11 cellular contexts compared by ENCODE assay signal in the genomic region with DNA sequence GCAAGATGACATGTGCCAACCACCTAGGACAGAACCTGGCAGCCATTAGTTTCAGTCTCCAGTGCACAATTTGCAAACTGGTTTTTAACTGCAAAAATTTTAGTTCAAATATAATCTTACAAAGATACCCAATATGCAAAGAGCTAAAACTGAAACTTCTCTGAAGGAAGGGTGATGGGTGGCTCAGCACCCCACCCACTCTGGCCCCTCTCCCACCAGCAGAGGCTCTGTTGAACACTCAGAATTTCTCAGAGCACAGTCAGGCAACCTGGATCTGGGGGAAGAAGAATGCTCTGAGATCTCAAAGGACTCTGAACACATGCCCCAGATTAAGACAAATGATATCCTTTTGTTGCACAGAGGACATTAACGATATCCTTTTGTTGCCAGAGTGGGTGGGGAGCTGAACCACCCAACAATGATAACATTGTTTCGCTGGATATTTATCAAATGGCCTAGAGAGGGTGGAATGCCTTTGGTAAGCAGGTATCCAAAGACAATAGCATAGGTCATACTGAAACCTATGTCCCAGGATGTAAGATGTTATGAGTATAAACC.
DNase-seq lines count a peak whose midpoint lies in the region; ATAC-seq and TF ChIP-seq lines count a peak whose summit lies in the region.
"Had no signal": no experiment of that assay in that cellular context is flagged by ENCODE, and none has a peak within 500 bp of the region (broad histone marks: within the 10 kb centered on the region; RNA-seq: fewer than 3 reads in every experiment).

No MANE protein-coding gene starts in this region.

- H3K4me3 ChIP-seq in CD4-positive, CD25-positive, alpha-beta regulatory T cell (ENCODE audit: low read depth, low read length): peak overlapping the region; percentile 82
- H3K4me3 ChIP-seq in GM06990 (replicated peaks; ENCODE audit: low read depth, low read length) (peak overlapping the region; percentile 27; the same call in 1 of the 2 replicates), prostate gland (no peak overlapping the region)
- H3K4me3 ChIP-seq: SK-N-MC had no signal

- peak overlapping the region; percentile 96 to 99 (median 98) for H3K27ac Mint-ChIP-seq in CD4-positive, CD25-positive, alpha-beta regulatory T cell
- H3K27ac Mint-ChIP-seq in T-helper 2 cell treated with Interferon-gamma antibody and Interleukin-4, amounts not matched to agents 5 μg/mL and 100 μg/mL, for 36 hours: peak overlapping the region; percentile 99

- no peaks in the 10 kb centered on the region for H3K9me3 ChIP-seq in CD4-positive, CD25-positive, alpha-beta regulatory T cell (ENCODE audit: control insufficient read depth in 2 of 2, low read length in 2 of 2)
- H3K9me3 ChIP-seq in prostate gland: no peaks in the 10 kb centered on the region

- no peaks in the 10 kb centered on the region for H3K9me3 Mint-ChIP-seq in CD4-positive, CD25-positive, alpha-beta regulatory T cell
- no peaks in the 10 kb centered on the region for H3K9me3 Mint-ChIP-seq in T-helper 2 cell treated with Interferon-gamma antibody and Interleukin-4, amounts not matched to agents 5 μg/mL and 100 μg/mL, for 36 hours

- peak overlapping the region; percentile 82 to 90 (median 88) for H3K4me3 Mint-ChIP-seq in CD4-positive, CD25-positive, alpha-beta regulatory T cell
- peak overlapping the region; percentile 82 for H3K4me3 Mint-ChIP-seq in T-helper 2 cell treated with Interferon-gamma antibody and Interleukin-4, amounts not matched to agents 5 μg/mL and 100 μg/mL, for 36 hours

- H3K36me3 Mint-ChIP-seq in CD4-positive, CD25-positive, alpha-beta regulatory T cell: no peaks in the 10 kb centered on the region
- H3K36me3 Mint-ChIP-seq in T-helper 2 cell treated with Interferon-gamma antibody and Interleukin-4, amounts not matched to agents 5 μg/mL and 100 μg/mL, for 36 hours (ENCODE audit: low read depth): no peaks in the 10 kb centered on the region

- TF ChIP-seq POLR2A in prostate gland (IDR thresholded peaks at IDR 0.05): no peak

- peak in 1 of 3 donors; percentile 39 for DNase-seq in CD4-positive, CD25-positive, alpha-beta regulatory T cell
- peak; percentile 35 for DNase-seq in GM06990 (ENCODE audit: extremely low read depth, insufficient read length)
- no peak for DNase-seq in T-helper 2 cell treated with Interferon-gamma antibody and Interleukin-4, amounts not matched to agents 5 μg/mL and 100 μg/mL, for 36 hours (ENCODE audit: low spot score)
- no peak for DNase-seq in left colon
- no peak for DNase-seq in GF-D8 (lab: John Stamatoyannopoulos, UW)
- DNase-seq in prostate gland (ENCODE audit: low spot score): no peak
- DNase-seq: COR-L47, Karpas-422, NCI-H2081 treated with DMSO at 0.1 percent for 48 hours had no signal

- H3K27ac ChIP-seq in CD4-positive, CD25-positive, alpha-beta regulatory T cell (ENCODE audit: insufficient read depth, low read length, poor library complexity, severe bottlenecking): peak overlapping the region; percentile 81
- no peak overlapping the region for H3K27ac ChIP-seq in prostate gland
- H3K27ac ChIP-seq: SK-N-MC had no signal

- no peaks in the 10 kb centered on the region for H3K27me3 ChIP-seq in CD4-positive, CD25-positive, alpha-beta regulatory T cell (ENCODE audit: control insufficient read depth, insufficient read depth, low read length)
- no peaks in the 10 kb centered on the region for H3K27me3 ChIP-seq in GM06990 (replicated peaks; ENCODE audit: control insufficient read depth, insufficient read depth, low read length)
- H3K27me3 ChIP-seq in prostate gland (replicated peaks; ENCODE audit: insufficient read depth): no peaks in the 10 kb centered on the region

- TF ChIP-seq CTCF in GM06990 (IDR thresholded peaks at IDR 0.05; ENCODE audit: insufficient read depth, low read length, poor library complexity, severe bottlenecking) (peak; percentile 11), prostate gland (IDR thresholded peaks at IDR 0.05) (no peak)

- no peaks in the 10 kb centered on the region for H3K36me3 ChIP-seq in CD4-positive, CD25-positive, alpha-beta regulatory T cell (ENCODE audit: control insufficient read depth, insufficient read depth, low read length)
- no peaks in the 10 kb centered on the region for H3K36me3 ChIP-seq in GM06990 (ENCODE audit: control insufficient read depth, insufficient read depth, low read length)
- H3K36me3 ChIP-seq in prostate gland: no peaks in the 10 kb centered on the region

- no peak for ATAC-seq in CD4-positive, CD25-positive, alpha-beta regulatory T cell (ENCODE audit: low read depth in 2 of 2)
- ATAC-seq in left colon: peak; percentile 44
- ATAC-seq in GM18520 (IDR thresholded peaks at IDR 0.05; ENCODE audit: unreplicated experiment): no peak

- intact Hi-C loops in left colon (cut with DNase I, micrococcal nuclease) (no loop called here), prostate gland (cut with DNase I) (no loop called here)

- 41% methylated on average over 2 of the region's 2 CpGs for WGBS in prostate gland

- H3K4me1 ChIP-seq in CD4-positive, CD25-positive, alpha-beta regulatory T cell (ENCODE audit: control insufficient read depth, insufficient read depth, low read length, poor library complexity, severe bottlenecking): peaks cover 64% of the 10 kb centered on the region
- no peaks in the 10 kb centered on the region for H3K4me1 ChIP-seq in prostate gland (replicated peaks)

- H3K4me1 Mint-ChIP-seq in CD4-positive, CD25-positive, alpha-beta regulatory T cell: peaks cover 42 to 86% (median 60%) of the 10 kb centered on the region in 4 donors
- H3K4me1 Mint-ChIP-seq in T-helper 2 cell treated with Interferon-gamma antibody and Interleukin-4, amounts not matched to agents 5 μg/mL and 100 μg/mL, for 36 hours (ENCODE audit: low read depth): peaks cover 69% of the 10 kb centered on the region

- H3K27me3 Mint-ChIP-seq in CD4-positive, CD25-positive, alpha-beta regulatory T cell: no peaks in the 10 kb centered on the region
- no peaks in the 10 kb centered on the region for H3K27me3 Mint-ChIP-seq in T-helper 2 cell treated with Interferon-gamma antibody and Interleukin-4, amounts not matched to agents 5 μg/mL and 100 μg/mL, for 36 hours (ENCODE audit: low read depth)

Comparison
In these comparisons a context has a peak if more than half of its experiments do, and no peak if none do; other contexts are left out.
1. H3K4me3 ChIP-seq: peak in CD4-positive, CD25-positive, alpha-beta regulatory T cell (single experiment) and GM06990 (single experiment); none in prostate gland (0 of 2).